In genomic region chr5:79020861-79021561, GRCh38 we compare ENCODE assay signal across 8 cellular contexts. TPM values are rescaled to one million over a fixed set of nuclear protein-coding genes. Genes with fewer than 3 reads are reported as not detected.
A peak's percentile ranks its signal among the peaks of the same experiment; 100 is the strongest.
DNase-seq lines count a peak whose midpoint lies in the region; ATAC-seq, FAIRE-seq and TF ChIP-seq lines count a peak whose summit lies in the region.

No MANE protein-coding gene starts in this region.

- no peaks in the 10 kb centered on the region for H4K20me1 ChIP-seq in neural cell (ENCODE audit: insufficient read depth)

- H2AFZ ChIP-seq in neural cell (ENCODE audit: low read depth, low read length) = no peak overlapping the region

- H3F3A ChIP-seq in neural cell (ENCODE audit: insufficient read depth, low read length, poor library complexity, severe bottlenecking) = no peaks in the 10 kb centered on the region

- H3K79me2 ChIP-seq in neural cell (replicated peaks; ENCODE audit: insufficient read depth, low read length) = no peaks in the 10 kb centered on the region

- no peak overlapping the region for H3K27ac ChIP-seq in CD8-positive, alpha-beta T cell (ENCODE audit: low read depth, low read length)
- H3K27ac ChIP-seq in neural cell (ENCODE audit: low read length) = no peak overlapping the region

- CTCF ChIA-PET in CD8-positive, alpha-beta T cell (lab: Charles Lee) = interaction anchor here (0.6 to 7.6 kb wide), 17 partner anchors 8 to 444 kb away, joined by 3 to 70 read pairs (median 4); partner anchors contain the start of gene ARSB

- H3K9me2 ChIP-seq in neural cell (ENCODE audit: insufficient read depth, low read length) = no peaks in the 10 kb centered on the region

- peak; percentile 38 for ATAC-seq in CD8-positive, alpha-beta T cell
- no peak for ATAC-seq in GM21529 (IDR thresholded peaks at IDR 0.05; ENCODE audit: unreplicated experiment)

- peak; percentile 35 for TF ChIP-seq CTCF in CD8-positive, alpha-beta T cell (IDR thresholded peaks at IDR 0.05)
- TF ChIP-seq CTCF in fibroblast of villous mesenchyme (IDR thresholded peaks at IDR 0.05; ENCODE audit: insufficient read depth, low read depth, low read length) (peak; percentile 78), neural cell (IDR thresholded peaks at IDR 0.05; ENCODE audit: poor library complexity, severe bottlenecking) (peak; percentile 78), type B pancreatic cell (conservative IDR thresholded peaks at IDR 0.05) (peak; percentile 89)

- no peaks in the 10 kb centered on the region for H3K36me3 ChIP-seq in CD8-positive, alpha-beta T cell (ENCODE audit: insufficient read depth, low read length)
- H3K36me3 ChIP-seq in neural cell (ENCODE audit: insufficient read depth, low read length) = no peaks in the 10 kb centered on the region

- H3K4me1 ChIP-seq in CD8-positive, alpha-beta T cell (ENCODE audit: insufficient read depth, low read length) = no peaks in the 10 kb centered on the region

- DNase-seq in CD8-positive, alpha-beta T cell = peak in 3 of 7 experiments; percentile 18 to 33 (median 25)
- DNase-seq in H54 (ENCODE audit: insufficient read length, low spot score) (peak; percentile 6), NCI-H748 treated with DMSO at 0.1 percent for 48 hours (lab: John Stamatoyannopoulos, UW) (peak; percentile 34), activated T-cell treated with anti-CD3 and anti-CD28 coated beads for 48 hours (ENCODE audit: low read depth) (peak; percentile 22), fibroblast of villous mesenchyme (ENCODE audit: low read depth) (peak; percentile 61), type B pancreatic cell (ENCODE audit: extremely low spot score, unreplicated experiment) (no peak)

- H3K4me1 Mint-ChIP-seq in CD8-positive, alpha-beta T cell (ENCODE audit: low read depth) = peaks cover 11% of the 10 kb centered on the region
- peaks cover 19% of the 10 kb centered on the region for H3K4me1 Mint-ChIP-seq in type B pancreatic cell (ENCODE audit: unreplicated experiment)

- intact Hi-C loops in CD8-positive, alpha-beta T cell (cut with DNase I, micrococcal nuclease) = loop anchor here (2.0 to 10.0 kb wide), 4 partner anchors 516 to 1064 kb away; no protein-coding TSS in a partner anchor

- POLR2A ChIA-PET in CD8-positive, alpha-beta T cell (lab: Charles Lee) = no interaction called here

- H3K4me2 ChIP-seq in neural cell (ENCODE audit: low read length) = no peak overlapping the region

- H3K4me3 ChIP-seq in CD8-positive, alpha-beta T cell (ENCODE audit: low read depth, low read length) = no peak overlapping the region
- H3K4me3 ChIP-seq in fibroblast of villous mesenchyme (ENCODE audit: low read depth, low read length) = peak overlapping the region; percentile 26
- H3K4me3 ChIP-seq in neural cell (ENCODE audit: low read length) = no peak overlapping the region

- no peak for TF ChIP-seq EP300 in neural cell (conservative IDR thresholded peaks at IDR 0.05; ENCODE audit: poor library complexity, severe bottlenecking)

- H3K27ac Mint-ChIP-seq in CD8-positive, alpha-beta T cell = no peak overlapping the region
- no peak overlapping the region for H3K27ac Mint-ChIP-seq in type B pancreatic cell

- no peaks in the 10 kb centered on the region for H3K36me3 Mint-ChIP-seq in CD8-positive, alpha-beta T cell
- H3K36me3 Mint-ChIP-seq in type B pancreatic cell = no peaks in the 10 kb centered on the region

- H3K9me3 ChIP-seq in CD8-positive, alpha-beta T cell (ENCODE audit: low read length) = no peaks in the 10 kb centered on the region
- H3K9me3 ChIP-seq in neural cell (ENCODE audit: low read length) = no peaks in the 10 kb centered on the region

- peak; percentile 96 for FAIRE-seq in H54 (lab: Jason Lieb, UNC)

- H3K4me3 Mint-ChIP-seq in CD8-positive, alpha-beta T cell = no peak overlapping the region
- H3K4me3 Mint-ChIP-seq in type B pancreatic cell = peak overlapping the region; percentile 16

- no peaks in the 10 kb centered on the region for H3K9me3 Mint-ChIP-seq in CD8-positive, alpha-beta T cell
- no peaks in the 10 kb centered on the region for H3K9me3 Mint-ChIP-seq in type B pancreatic cell

- no peaks in the 10 kb centered on the region for H3K27me3 ChIP-seq in CD8-positive, alpha-beta T cell (ENCODE audit: insufficient read depth, low read length)
- no peaks in the 10 kb centered on the region for H3K27me3 ChIP-seq in neural cell (ENCODE audit: insufficient read depth, low read depth, low read length)

- no peak overlapping the region for H3K9ac ChIP-seq in neural cell (ENCODE audit: low read length)

- peaks cover 45% of the 10 kb centered on the region for H3K27me3 Mint-ChIP-seq in CD8-positive, alpha-beta T cell (ENCODE audit: low read depth)
- H3K27me3 Mint-ChIP-seq in type B pancreatic cell = peaks cover 37% of the 10 kb centered on the region

- no peak for TF ChIP-seq POLR2A in H54 (IDR thresholded peaks at IDR 0.05; ENCODE audit: low read depth, low read length)

- peak; percentile 78 for TF ChIP-seq RAD21 in neural cell (conservative IDR thresholded peaks at IDR 0.05)

TF ChIP-seq in neural cell, 6 proteins besides CTCF, POLR2A, EP300 and RAD21:
- no peak for TF ChIP-seq TAF1 (IDR thresholded peaks at IDR 0.05; ENCODE audit: low read depth)
- TF ChIP-seq SMC3 (conservative IDR thresholded peaks at IDR 0.05; ENCODE audit: poor library complexity) = peak; percentile 76

RNA-seq across cellular contexts. Expression of gene ARSB, which starts 35.9 kb away (rescaled TPM):
- 1 to 10 TPM; 4.6 to 4.8 TPM for total RNA-seq in CD8-positive, alpha-beta T cell
- 26.1 and 26.3 TPM in 2 replicates for total RNA-seq in fibroblast of villous mesenchyme
- polyA plus RNA-seq in neural cell = 4.9 and 8.7 TPM in 2 replicates
- 16.1 and 16.9 TPM in 2 replicates for polyA minus RNA-seq in neural cell
- 8.8 and 18.5 TPM in 2 replicates for total RNA-seq in type B pancreatic cell (ENCODE audit: low replicate concordance)

RNA-seq across cellular contexts. Expression of gene DMGDH, which starts 48.5 kb away (rescaled TPM):
- total RNA-seq in CD8-positive, alpha-beta T cell = under 1 TPM in 1 of 2 experiments, not detected in 1; 0.90 TPM
- 4.5 and 6.9 TPM in 2 replicates for total RNA-seq in fibroblast of villous mesenchyme
- 0.70 and 0.93 TPM in 2 replicates for polyA plus RNA-seq in neural cell
- polyA minus RNA-seq in neural cell = 1.9 TPM in 2 replicates
- total RNA-seq in type B pancreatic cell (ENCODE audit: low replicate concordance) = 0.48 and 0.74 TPM in 2 replicates

RNA-seq across cellular contexts. Expression of gene BHMT2, which starts 48.6 kb away (rescaled TPM):
- total RNA-seq in CD8-positive, alpha-beta T cell = not detected
- 21.3 and 34.5 TPM in 2 replicates for total RNA-seq in fibroblast of villous mesenchyme
- polyA plus RNA-seq in neural cell = not detected in 2 replicates
- not detected in 2 replicates for polyA minus RNA-seq in neural cell
- 0.45 TPM in 1 of 2 replicates, not detected in the other for total RNA-seq in type B pancreatic cell (ENCODE audit: low replicate concordance)

Comparison
In these comparisons a context has a peak if more than half of its experiments do, and no peak if none do; other contexts are left out.
1. CTCF ChIP-seq: peak in every context shown above with its lines; median percentile 89 in type B pancreatic cell; 78 in fibroblast of villous mesenchyme; 78 in neural cell; 35 in CD8-positive, alpha-beta T cell.
2. RNA of gene BHMT2, which starts 48.6 kb away (total RNA-seq): 21.3 to 34.5 TPM in fibroblast of villous mesenchyme; not detected in CD8-positive, alpha-beta T cell and 0.45 TPM in type B pancreatic cell; every median in the first group is over 10 times any median in the second.